Comparison of ENCODE assay signal across 31 cellular contexts in the genomic region with DNA sequence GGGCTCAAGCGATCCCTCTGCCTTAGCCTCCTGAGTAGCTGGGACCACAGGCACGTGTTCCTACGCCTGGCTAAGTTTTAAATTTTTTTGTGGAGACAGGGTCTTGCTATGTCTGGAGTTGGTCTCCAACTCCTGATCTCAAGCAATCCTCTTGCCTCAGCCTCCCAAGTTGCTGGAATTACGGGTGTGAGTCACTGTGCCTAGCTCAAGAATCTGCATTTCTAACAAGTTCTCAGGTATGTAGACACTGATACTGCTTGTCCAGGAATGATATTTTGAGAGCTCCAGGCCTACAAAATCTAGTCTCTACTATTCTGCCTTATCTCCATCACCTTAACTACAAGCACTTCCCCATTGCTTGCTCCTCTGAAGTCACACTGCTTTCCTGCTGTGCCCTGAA. TPM values are rescaled to one million over a fixed set of nuclear protein-coding genes. Genes with fewer than 3 reads are reported as not detected.
"Had no signal": no experiment of that assay in that cellular context is flagged by ENCODE, and none has a peak within 500 bp of the region (broad histone marks: within the 10 kb centered on the region; RNA-seq: fewer than 3 reads in every experiment).

No MANE protein-coding gene starts in this region.

- H3K4me1 Mint-ChIP-seq: natural killer cell; nephron; neural progenitor cell; stimulated activated naive B cell treated with anti-CD40 and anti-IgM and Interleukin-4, amounts not matched to agents 10 μg/mL and 1 μg/mL and 100 μg/mL, for 72 hours had no signal

- H3K4me3 Mint-ChIP-seq: naive thymus-derived CD4-positive, alpha-beta T cell; natural killer cell; nephron; neural progenitor cell; stimulated activated naive B cell treated with anti-CD40 and anti-IgM and Interleukin-4, amounts not matched to agents 10 μg/mL and 1 μg/mL and 100 μg/mL, for 72 hours; stimulated activated naive CD8-positive, alpha-beta T cell treated with anti-CD3 and anti-CD28 coated beads, Interleukin-15, Interleukin-2, amounts not matched to agents 100 ng/mL and 50 ng/mL, for 24 hours had no signal

- H3K79me2 ChIP-seq: parathyroid adenoma had no signal

- H3K9ac ChIP-seq: neural progenitor cell, parathyroid adenoma had no signal

- H3K9me3 Mint-ChIP-seq: naive thymus-derived CD4-positive, alpha-beta T cell; natural killer cell; nephron; neural progenitor cell; stimulated activated naive B cell treated with anti-CD40 and anti-IgM and Interleukin-4, amounts not matched to agents 10 μg/mL and 1 μg/mL and 100 μg/mL, for 72 hours; stimulated activated naive CD8-positive, alpha-beta T cell treated with anti-CD3 and anti-CD28 coated beads, Interleukin-15, Interleukin-2, amounts not matched to agents 100 ng/mL and 50 ng/mL, for 24 hours had no signal

- H3K9me3 ChIP-seq: ovary, psoas muscle, spleen, stomach, testis, tibial artery, transverse colon, upper lobe of left lung, vagina had no signal

- H3K4me3 ChIP-seq: neural progenitor cell, ovary, psoas muscle, skin epidermis, smooth muscle cell, spleen, stomach, testis, tibial artery, transverse colon, upper lobe of left lung, vagina had no signal

- H3K27ac Mint-ChIP-seq: natural killer cell; nephron; neural progenitor cell; progenitor cell of endocrine pancreas; stimulated activated naive CD8-positive, alpha-beta T cell treated with anti-CD3 and anti-CD28 coated beads, Interleukin-15, Interleukin-2, amounts not matched to agents 100 ng/mL and 50 ng/mL, for 24 hours had no signal

- H3K27ac ChIP-seq: neural progenitor cell, ovary, parathyroid adenoma, psoas muscle, skin epidermis, spleen, stomach, testis, tibial artery, transverse colon, upper lobe of left lung, vagina had no signal

- H3K27me3 ChIP-seq: neural progenitor cell, ovary, spleen, stomach, testis, tibial artery, transverse colon, upper lobe of left lung, vagina had no signal

- DNase-seq: naive thymus-derived CD4-positive, alpha-beta T cell; natural killer cell; ovary; psoas muscle; right cardiac atrium; spleen; stimulated activated CD4-positive, alpha-beta T cell treated with anti-CD3 and anti-CD28 coated beads, Interleukin-12 subunit alpha, Interleukin-12 subunit beta, amount 100 ng/mL, for 4 hours; stimulated activated CD4-positive, alpha-beta T cell treated with anti-CD3 and anti-CD28 coated beads, Interleukin-1b, Interleukin-23, amount 100 ng/mL, for 48 hours; stimulated activated CD4-positive, alpha-beta T cell treated with anti-CD3 and anti-CD28 coated beads, Interleukin-4, amount 100 ng/mL, for 1 hour; stimulated activated CD4-positive, alpha-beta T cell treated with anti-CD3 and anti-CD28 coated beads, Interleukin-4, amount 100 ng/mL, for 4 hours; stimulated activated CD8-positive, alpha-beta memory T cell treated with anti-CD3 and anti-CD28 coated beads, Interleukin-4, amount 100 ng/mL, for 48 hours; stimulated activated naive B cell treated with anti-CD40 and anti-IgM and Interleukin-4, amounts not matched to agents 10 μg/mL and 1 μg/mL and 100 μg/mL, for 72 hours; stimulated activated naive CD4-positive, alpha-beta T cell treated with Interleukin-2 at 50 U/mL for 16 hours; stomach; testis; tibial artery; transverse colon; upper lobe of left lung had no signal

- H3K4me1 ChIP-seq: neural progenitor cell, parathyroid adenoma, psoas muscle, spleen, stomach, transverse colon, upper lobe of left lung, vagina had no signal

- H3K27me3 Mint-ChIP-seq: naive thymus-derived CD4-positive, alpha-beta T cell; progenitor cell of endocrine pancreas; stimulated activated naive B cell treated with anti-CD40 and anti-IgM and Interleukin-4, amounts not matched to agents 10 μg/mL and 1 μg/mL and 100 μg/mL, for 72 hours; stimulated activated naive CD8-positive, alpha-beta T cell treated with anti-CD3 and anti-CD28 coated beads, Interleukin-15, Interleukin-2, amounts not matched to agents 100 ng/mL and 50 ng/mL, for 24 hours had no signal

- H3K36me3 ChIP-seq: ovary had no signal

- H2AFZ ChIP-seq: neural progenitor cell, parathyroid adenoma had no signal

- ATAC-seq: naive thymus-derived CD4-positive, alpha-beta T cell; natural killer cell; psoas muscle; right cardiac atrium; sciatic nerve; stimulated activated naive B cell treated with anti-CD40 and anti-IgM and Interleukin-4, amounts not matched to agents 10 μg/mL and 1 μg/mL and 100 μg/mL, for 72 hours had no signal

- H3K4me2 ChIP-seq: neural progenitor cell, smooth muscle cell had no signal

- FAIRE-seq: urothelium cell line had no signal

RNA-seq across cellular contexts. Expression of a gene that starts 22.3 kb away (rescaled TPM):
- total RNA-seq: naive thymus-derived CD4-positive, alpha-beta T cell; natural killer cell; occipital lobe; osteoblast; progenitor cell of endocrine pancreas; smooth muscle cell; spleen; testis had no signal
- polyA plus RNA-seq: naive thymus-derived CD4-positive, alpha-beta T cell; neural cell had no signal
